Comparison of ENCODE assay signal across 29 cellular contexts in genomic region chr2:74618410-74619083, GRCh38. TPM values are rescaled to one million over a fixed set of nuclear protein-coding genes. Genes with fewer than 3 reads are reported as not detected.
"Had no signal": no experiment of that assay in that cellular context is flagged by ENCODE, and none has a peak within 500 bp of the region (broad histone marks: within the 10 kb centered on the region; RNA-seq: fewer than 3 reads in every experiment).

No MANE protein-coding gene starts in this region.

- H3K27ac ChIP-seq: brain microvascular endothelial cell, cardiac muscle cell, SK-N-MC had no signal

- ATAC-seq: activated CD4-positive, alpha-beta T cell treated with anti-CD3 and anti-CD28 coated beads for 36 hours; activated T-helper 17 cell treated with anti-CD3 and anti-CD28 coated beads, Interleukin-2, amount 50 U/mL, for 72 hours; PC-3; T-cell had no signal

- H3K36me3 ChIP-seq: brain microvascular endothelial cell, cardiac muscle cell, MG63 had no signal

- H3K4me3 ChIP-seq: cardiac muscle cell, MG63, SK-N-MC had no signal

- DNase-seq: activated CD4-positive, alpha-beta memory T cell treated with anti-CD3 and anti-CD28 coated beads, Interleukin-2, amount 10 ng/mL, durations not matched to agents 7 days and 5 days; activated CD4-positive, alpha-beta T cell treated with anti-CD3 and anti-CD28 coated beads for 36 hours; activated CD4-positive, alpha-beta T cell treated with anti-CD3 and anti-CD28 coated beads, Interleukin-2, amount 50 U/mL, for 1 hour; activated CD4-positive, CD25-positive, alpha-beta regulatory T cell; activated gamma-delta T cell; activated naive CD4-positive, alpha-beta T cell treated with anti-CD3 and anti-CD28 coated beads for 36 hours; activated naive CD8-positive, alpha-beta T cell treated with anti-CD3 and anti-CD28 coated beads for 36 hours; activated T-cell treated with anti-CD3 and anti-CD28 coated beads for 4 hours; activated T-cell treated with anti-CD3 and anti-CD28 coated beads, Interleukin-2, amount 50 U/mL, for 48 hours; brain microvascular endothelial cell; MG63; MV-4-11; NCI-H1092 treated with DMSO at 0.1 percent for 48 hours; NCI-H1417 treated with DMSO at 0.1 percent for 48 hours; NCI-H1694; NCI-H2029 treated with DMSO at 0.1 percent for 48 hours; NCI-H446; NCI-H526; PC-3; SIG-M5; T-cell; T-helper 2 cell; T1000 had no signal

- H3K9me3 ChIP-seq: MG63 had no signal

- FAIRE-seq: RCC 7860, TTC549 had no signal

RNA-seq across cellular contexts. Expression of gene M1AP, which starts 29.6 kb away (rescaled TPM):
- total RNA-seq: activated CD4-positive, alpha-beta memory T cell treated with anti-CD3 and anti-CD28 coated beads, Interleukin-2, amount 10 ng/mL, durations not matched to agents 7 days and 5 days; activated CD8-positive, alpha-beta memory T cell treated with anti-CD3 and anti-CD28 coated beads for 36 hours; activated T-helper 17 cell treated with anti-CD3 and anti-CD28 coated beads, Interleukin-2, amount 50 U/mL, for 72 hours; cardiac muscle cell; PC-3; T-cell had no signal
- polyA plus RNA-seq: cardiac muscle cell had no signal
